In the genomic region with DNA sequence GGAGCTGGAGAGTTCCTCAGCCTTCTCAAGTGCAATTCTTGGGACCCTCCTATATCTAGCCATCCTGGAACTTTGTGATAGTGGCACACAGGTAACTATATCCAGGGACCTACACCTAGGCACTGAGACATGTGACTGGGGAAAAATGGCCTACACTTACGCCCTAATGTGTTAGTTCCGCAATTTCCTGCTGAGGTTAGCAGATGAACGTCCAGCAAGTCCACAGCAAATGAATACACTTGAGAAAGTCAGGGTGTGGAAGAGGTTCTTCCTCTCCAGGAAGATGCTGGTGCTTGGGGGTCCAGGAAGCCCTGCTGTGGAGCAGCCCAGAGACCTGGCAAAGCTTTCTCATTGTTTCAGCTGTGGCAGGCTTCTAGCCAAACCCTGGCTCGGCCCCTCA, we compare ENCODE assay signal across 1 cellular context.
TF ChIP-seq lines count a peak whose summit lies in the region.

No MANE protein-coding gene starts in this region.

TF ChIP-seq in H1, 55 proteins besides CTCF, POLR2A, EP300 and RAD21:
- TF ChIP-seq SP4 (IDR thresholded peaks at IDR 0.05; ENCODE audit: low read length) (no peak), RBBP5 (IDR thresholded peaks at IDR 0.05; ENCODE audit: borderline replicate concordance, low read depth, low read length) (no peak), PHF8 (conservative IDR thresholded peaks at IDR 0.05; ENCODE audit: low read depth, low read length) (no peak), SP2 (IDR thresholded peaks at IDR 0.05; ENCODE audit: low read length) (no peak), ZNF274 (IDR thresholded peaks at IDR 0.05; ENCODE audit: borderline replicate concordance, extremely low read depth, low read length) (no peak), CBX5 (IDR thresholded peaks at IDR 0.05; ENCODE audit: low read depth, low read length) (no peak), RNF2 (IDR thresholded peaks at IDR 0.05; ENCODE audit: borderline replicate concordance, low read depth, low read length, missing control alignments, poor library complexity, severe bottlenecking) (no peak), NRF1 (IDR thresholded peaks at IDR 0.05; ENCODE audit: low read depth, low read length) (no peak), CTBP2 (IDR thresholded peaks at IDR 0.05; ENCODE audit: borderline replicate concordance, insufficient read depth, insufficient read length, low read length) (no peak), NANOG (IDR thresholded peaks at IDR 0.05; ENCODE audit: insufficient read depth, low read depth, low read length, poor library complexity, severe bottlenecking) (no peak), SIRT6 (IDR thresholded peaks at IDR 0.05; ENCODE audit: low read length) (no peak)
